ENCODE assay signal across 8 cellular contexts in the genomic region with DNA sequence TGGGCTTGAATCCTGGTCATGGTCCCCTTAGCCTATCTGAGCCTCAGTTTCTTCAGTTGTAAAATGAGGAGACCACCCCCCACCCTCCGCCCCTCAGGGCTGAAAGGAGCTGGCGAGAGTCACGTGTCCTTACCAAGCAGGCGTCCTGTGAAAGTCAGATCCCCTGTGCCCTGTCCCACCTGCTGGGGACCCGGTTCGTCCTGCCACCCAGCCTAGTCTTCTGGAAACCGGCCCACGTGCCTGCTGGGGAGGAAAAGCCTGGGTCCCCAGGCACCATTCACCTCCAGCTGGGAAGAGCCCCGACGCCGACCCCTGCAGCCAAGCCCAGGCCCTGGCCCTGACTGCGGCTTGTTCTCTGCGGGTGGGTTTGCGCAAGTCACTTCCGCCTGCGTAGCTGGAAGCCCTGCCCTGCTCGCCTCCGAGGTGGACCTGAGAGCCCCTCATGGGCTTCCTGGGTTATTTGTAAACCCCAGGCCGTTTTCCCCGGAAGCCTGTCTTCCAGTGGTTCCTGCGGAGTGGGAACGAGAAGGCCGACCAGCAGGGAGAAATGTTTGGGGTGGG. TPM values are rescaled to one million over a fixed set of nuclear protein-coding genes. Genes with fewer than 3 reads are reported as not detected.
DNase-seq lines count a peak whose midpoint lies in the region; ATAC-seq and TF ChIP-seq lines count a peak whose summit lies in the region.

No MANE protein-coding gene starts in this region.

- H3K36me3 Mint-ChIP-seq in activated B cell treated with CpG ODN at 0.5 μM for 24 hours (ENCODE audit: low read depth) (peaks cover 43% of the 10 kb centered on the region), progenitor cell of endocrine pancreas (ENCODE audit: insufficient read depth) (peaks cover 5% of the 10 kb centered on the region)

- ATAC-seq in activated B cell treated with CpG ODN at 0.5 μM for 24 hours (ENCODE audit: low read depth) (no peak), Right ventricle myocardium superior (ENCODE audit: poor library complexity) (peak; percentile 32), HG02885 (IDR thresholded peaks at IDR 0.05; ENCODE audit: poor library complexity, unreplicated experiment) (no peak)

- intact Hi-C loops in activated B cell treated with CpG ODN at 0.5 μM for 24 hours (cut with micrococcal nuclease) = no loop called here
- intact Hi-C loops in Right ventricle myocardium superior (cut with DNase I) = loop anchor here (5.0 kb wide), 1 partner anchor 35 kb away; a partner anchor contains a TSS

- H3K27ac Mint-ChIP-seq in activated B cell treated with CpG ODN at 0.5 μM for 24 hours = no peak overlapping the region
- peak overlapping the region; percentile 92 for H3K27ac Mint-ChIP-seq in progenitor cell of endocrine pancreas

- CTCF ChIA-PET in activated B cell treated with CpG ODN at 0.5 μM for 24 hours (lab: Charles Lee) = no interaction called here

- H3K4me3 Mint-ChIP-seq in activated B cell treated with CpG ODN at 0.5 μM for 24 hours (peak overlapping the region; percentile 19), progenitor cell of endocrine pancreas (ENCODE audit: low read depth) (peak overlapping the region; percentile 72)

- no peak for TF ChIP-seq CTCF in activated B cell treated with CpG ODN at 0.5 μM for 24 hours (IDR thresholded peaks at IDR 0.05)
- no peak for TF ChIP-seq CTCF in progenitor cell of endocrine pancreas (IDR thresholded peaks at IDR 0.05; ENCODE audit: unreplicated experiment)

- H3K9me3 Mint-ChIP-seq in activated B cell treated with CpG ODN at 0.5 μM for 24 hours (no peaks in the 10 kb centered on the region), progenitor cell of endocrine pancreas (ENCODE audit: low read depth) (no peaks in the 10 kb centered on the region)

- H3K27me3 Mint-ChIP-seq in activated B cell treated with CpG ODN at 0.5 μM for 24 hours (no peaks in the 10 kb centered on the region), progenitor cell of endocrine pancreas (no peaks in the 10 kb centered on the region)

- DNase-seq in activated effector memory CD4-positive, alpha-beta T cell treated with anti-CD3 and anti-CD28 coated beads, Interleukin-2, amount 50 U/mL, for 16 hours = peak; percentile 64
- DNase-seq in activated effector memory CD4-positive, alpha-beta T cell treated with Interleukin-2 at 50 U/mL for 16 hours = no peak
- DNase-seq in activated B cell treated with CpG ODN at 0.5 μM for 24 hours = no peak
- peak; percentile 69 for DNase-seq in Right ventricle myocardium superior
- DNase-seq in progenitor cell of endocrine pancreas (ENCODE audit: low spot score, unreplicated experiment) = no peak
- no peak for DNase-seq in dedifferentiated amniotic fluid mesenchymal stem cell (ENCODE audit: extremely low spot score)
- DNase-seq in globus pallidus (ENCODE audit: low spot score) = no peak

- peaks cover 3% of the 10 kb centered on the region for H3K4me1 Mint-ChIP-seq in activated B cell treated with CpG ODN at 0.5 μM for 24 hours
- peaks cover 10% of the 10 kb centered on the region for H3K4me1 Mint-ChIP-seq in progenitor cell of endocrine pancreas (ENCODE audit: low read depth)

- POLR2A ChIA-PET in activated B cell treated with CpG ODN at 0.5 μM for 24 hours (lab: Charles Lee) = interaction anchor here (0.6 to 2.9 kb wide), 11 partner anchors 9 to 184 kb away, joined by 3 to 13 read pairs (median 3); a partner anchor contains a TSS

RNA-seq across cellular contexts. Expression of a gene that starts 0.7 kb away (rescaled TPM):
- total RNA-seq in activated B cell treated with CpG ODN at 0.5 μM for 24 hours (5.1 and 7.7 TPM in 2 replicates), Right ventricle myocardium superior (12.1 TPM), progenitor cell of endocrine pancreas (48.9 and 56.9 TPM in 2 replicates)

RNA-seq across cellular contexts. Expression of a gene that starts 13.5 kb away (rescaled TPM):
- 97.2 and 116 TPM in 2 replicates for total RNA-seq in activated B cell treated with CpG ODN at 0.5 μM for 24 hours
- 11.6 TPM for total RNA-seq in Right ventricle myocardium superior
- total RNA-seq in progenitor cell of endocrine pancreas = 74.9 and 76.0 TPM in 2 replicates

RNA-seq across cellular contexts. Expression of a gene that starts 36.4 kb away (rescaled TPM):
- total RNA-seq in activated B cell treated with CpG ODN at 0.5 μM for 24 hours (159 and 175 TPM in 2 replicates), Right ventricle myocardium superior (53.4 TPM), progenitor cell of endocrine pancreas (52.9 and 53.0 TPM in 2 replicates)

RNA-seq across cellular contexts. Expression of a gene that starts 50.7 kb away (rescaled TPM):
- total RNA-seq in activated B cell treated with CpG ODN at 0.5 μM for 24 hours (166 and 169 TPM in 2 replicates), Right ventricle myocardium superior (39.9 TPM), progenitor cell of endocrine pancreas (19.8 and 21.1 TPM in 2 replicates)

Comparison
In these comparisons a context has a peak if more than half of its experiments do, and no peak if none do; other contexts are left out.
1. DNase-seq: peak in activated effector memory CD4-positive, alpha-beta T cell treated with anti-CD3 and anti-CD28 coated beads, Interleukin-2, amount 50 U/mL, for 16 hours (single experiment) and Right ventricle myocardium superior (single experiment); none in activated effector memory CD4-positive, alpha-beta T cell treated with Interleukin-2 at 50 U/mL for 16 hours (single experiment), activated B cell treated with CpG ODN at 0.5 μM for 24 hours (single experiment), progenitor cell of endocrine pancreas (single experiment), dedifferentiated amniotic fluid mesenchymal stem cell (single experiment) and globus pallidus (single experiment).